In genomic region chr14:61894452-61895077, GRCh38 we compare ENCODE assay signal across 8 cellular contexts.
DNase-seq lines count a peak whose midpoint lies in the region; ATAC-seq, FAIRE-seq and TF ChIP-seq lines count a peak whose summit lies in the region.

No MANE protein-coding gene starts in this region.

- peaks cover 19% of the 10 kb centered on the region for H3K27me3 Mint-ChIP-seq in T-helper 17 cell

- in situ Hi-C loops in astrocyte of the spinal cord (cut with HindIII; ENCODE audit: low sequenced_read_pairs), result no loop called here

- H3K4me1 Mint-ChIP-seq in T-helper 17 cell, result peaks cover 11% of the 10 kb centered on the region

- ATAC-seq in GM18868 (IDR thresholded peaks at IDR 0.05; ENCODE audit: unreplicated experiment), result peak; percentile 32
- peak; percentile 45 for ATAC-seq in T-helper 17 cell
- no peak for ATAC-seq in GM19467 (IDR thresholded peaks at IDR 0.05; ENCODE audit: unreplicated experiment)

- H3K9me3 ChIP-seq in T-helper 17 cell (ENCODE audit: control insufficient read depth, low read length, poor library complexity, severe bottlenecking), result no peaks in the 10 kb centered on the region

- no peak overlapping the region for H3K27ac Mint-ChIP-seq in T-helper 17 cell

- peaks cover 4% of the 10 kb centered on the region for H3K36me3 Mint-ChIP-seq in T-helper 17 cell (ENCODE audit: low read depth)

- FAIRE-seq in islet of Langerhans (lab: Jason Lieb, UNC), result peak; percentile 98

- H3K4me3 ChIP-seq in astrocyte of the spinal cord (ENCODE audit: low read depth, low read length), result no peak overlapping the region

- TF ChIP-seq CTCF in astrocyte of the spinal cord (IDR thresholded peaks at IDR 0.05; ENCODE audit: low read depth, low read length), result peak; percentile 81

- no peak overlapping the region for H3K4me3 Mint-ChIP-seq in T-helper 17 cell

- DNase-seq in AML-193 (lab: John Stamatoyannopoulos, UW), result peak; percentile 6 to 32
- DNase-seq in NCI-H1092 treated with DMSO at 0.1 percent for 48 hours (lab: John Stamatoyannopoulos, UW), result peak; percentile 70
- DNase-seq in T-helper 17 cell, result peak in 1 of 3 donors; percentile 21
- peak; percentile 53 for DNase-seq in astrocyte of the spinal cord (ENCODE audit: low read depth, low spot score)
- DNase-seq in stimulated activated CD4-positive, alpha-beta T cell treated with anti-CD3 and anti-CD28 coated beads, Interleukin-1b, Interleukin-23, amount 100 ng/mL, for 4 hours (ENCODE audit: low read depth in 2 of 2), result peak; percentile 24 to 47
